Comparison of ENCODE assay signal across 28 cellular contexts in the genomic region with DNA sequence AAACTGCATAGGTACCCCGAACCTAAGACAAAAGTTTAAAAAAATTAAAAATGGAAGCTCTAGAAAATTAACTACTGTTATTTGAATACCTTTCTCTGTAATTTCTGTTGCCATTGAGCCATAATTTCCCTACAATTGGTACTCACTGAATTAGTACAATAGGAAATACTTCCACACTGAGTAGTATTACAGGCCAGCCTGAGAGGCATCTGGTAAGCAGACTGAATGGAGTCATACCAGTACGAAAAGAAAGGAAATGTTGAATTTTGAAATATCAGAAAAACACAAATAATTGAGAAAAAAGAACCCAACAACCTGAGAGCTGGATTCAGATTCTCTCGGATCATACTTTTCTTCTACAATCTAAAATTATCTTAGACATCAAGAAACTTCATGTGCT.
"Had no signal": no experiment of that assay in that cellular context is flagged by ENCODE, and none has a peak within 500 bp of the region (broad histone marks: within the 10 kb centered on the region; RNA-seq: fewer than 3 reads in every experiment).

No MANE protein-coding gene starts in this region.

- H3K36me3 Mint-ChIP-seq: stimulated activated effector memory CD8-positive, alpha-beta T cell treated with anti-CD3 and anti-CD28 coated beads, Interleukin-12 subunit alpha, Interleukin-12 subunit beta, amount 100 ng/mL, for 72 hours; stimulated activated memory B cell treated with anti-CD40 and anti-IgM and Interleukin-4, amounts not matched to agents 10 μg/mL and 1 μg/mL and 100 μg/mL, for 72 hours; stimulated activated naive B cell treated with anti-CD40 and anti-IgM and Interleukin-4, amounts not matched to agents 10 μg/mL and 1 μg/mL and 100 μg/mL, for 72 hours; type B pancreatic cell had no signal

- H3K4me1 Mint-ChIP-seq: stimulated activated effector memory CD8-positive, alpha-beta T cell treated with anti-CD3 and anti-CD28 coated beads, Interleukin-12 subunit alpha, Interleukin-12 subunit beta, amount 100 ng/mL, for 72 hours; stimulated activated memory B cell treated with anti-CD40 and anti-IgM and Interleukin-4, amounts not matched to agents 10 μg/mL and 1 μg/mL and 100 μg/mL, for 72 hours; stimulated activated naive B cell treated with anti-CD40 and anti-IgM and Interleukin-4, amounts not matched to agents 10 μg/mL and 1 μg/mL and 100 μg/mL, for 72 hours; stimulated activated naive CD8-positive, alpha-beta T cell treated with anti-CD3 and anti-CD28 coated beads, Interleukin-15, amount 100 ng/mL, for 72 hours had no signal

- H3K27me3 ChIP-seq: stomach, suprapubic skin, testis, thyroid gland, tibial artery, tibial nerve, transverse colon, upper lobe of left lung, upper lobe of right lung, uterus, vagina had no signal

- H3K27ac Mint-ChIP-seq: stimulated activated effector memory CD8-positive, alpha-beta T cell treated with anti-CD3 and anti-CD28 coated beads, Interleukin-12 subunit alpha, Interleukin-12 subunit beta, amount 100 ng/mL, for 72 hours; stimulated activated memory B cell treated with anti-CD40 and anti-IgM and Interleukin-4, amounts not matched to agents 10 μg/mL and 1 μg/mL and 100 μg/mL, for 72 hours; stimulated activated naive B cell treated with anti-CD40 and anti-IgM and Interleukin-4, amounts not matched to agents 10 μg/mL and 1 μg/mL and 100 μg/mL, for 72 hours; stimulated activated naive CD8-positive, alpha-beta T cell treated with anti-CD3 and anti-CD28 coated beads, Interleukin-15, amount 100 ng/mL, for 72 hours; stimulated activated naive CD8-positive, alpha-beta T cell treated with anti-CD3 and anti-CD28 coated beads, Interleukin-15, Interleukin-2, amounts not matched to agents 100 ng/mL and 50 ng/mL, for 24 hours; type B pancreatic cell had no signal

- H3K27me3 Mint-ChIP-seq: stimulated activated memory B cell treated with anti-CD40 and anti-IgM and Interleukin-4, amounts not matched to agents 10 μg/mL and 1 μg/mL and 100 μg/mL, for 72 hours; stimulated activated naive B cell treated with anti-CD40 and anti-IgM and Interleukin-4, amounts not matched to agents 10 μg/mL and 1 μg/mL and 100 μg/mL, for 72 hours; stimulated activated naive CD8-positive, alpha-beta T cell treated with anti-CD3 and anti-CD28 coated beads, Interleukin-15, amount 100 ng/mL, for 72 hours; stimulated activated naive CD8-positive, alpha-beta T cell treated with anti-CD3 and anti-CD28 coated beads, Interleukin-15, Interleukin-2, amounts not matched to agents 100 ng/mL and 50 ng/mL, for 24 hours; type B pancreatic cell had no signal

- H3K27ac ChIP-seq: stomach, suprapubic skin, testis, thoracic aorta, thyroid gland, tibial artery, tibial nerve, transverse colon, upper lobe of left lung, upper lobe of right lung, uterus, vagina had no signal

- H3K9me3 Mint-ChIP-seq: stimulated activated effector memory CD8-positive, alpha-beta T cell treated with anti-CD3 and anti-CD28 coated beads, Interleukin-12 subunit alpha, Interleukin-12 subunit beta, amount 100 ng/mL, for 72 hours; stimulated activated naive B cell treated with anti-CD40 and anti-IgM and Interleukin-4, amounts not matched to agents 10 μg/mL and 1 μg/mL and 100 μg/mL, for 72 hours; stimulated activated naive CD8-positive, alpha-beta T cell treated with anti-CD3 and anti-CD28 coated beads, Interleukin-15, amount 100 ng/mL, for 72 hours; stimulated activated naive CD8-positive, alpha-beta T cell treated with anti-CD3 and anti-CD28 coated beads, Interleukin-15, Interleukin-2, amounts not matched to agents 100 ng/mL and 50 ng/mL, for 24 hours; type B pancreatic cell had no signal

- H3K36me3 ChIP-seq: stomach, suprapubic skin, thoracic aorta, thyroid gland, tibial artery, tibial nerve, transverse colon, upper lobe of left lung, upper lobe of right lung, uterus, vagina had no signal

- H3K4me3 ChIP-seq: stomach, suprapubic skin, testis, thoracic aorta, thyroid gland, tibial artery, tibial nerve, transverse colon, upper lobe of left lung, upper lobe of right lung, uterus, vagina had no signal

- ATAC-seq: stimulated activated effector memory CD8-positive, alpha-beta T cell treated with anti-CD3 and anti-CD28 coated beads, Interleukin-12 subunit alpha, Interleukin-12 subunit beta, amount 100 ng/mL, for 72 hours; stimulated activated memory B cell treated with anti-CD40 and anti-IgM and Interleukin-4, amounts not matched to agents 10 μg/mL and 1 μg/mL and 100 μg/mL, for 72 hours; stimulated activated naive B cell treated with anti-CD40 and anti-IgM and Interleukin-4, amounts not matched to agents 10 μg/mL and 1 μg/mL and 100 μg/mL, for 72 hours; stimulated activated naive CD8-positive, alpha-beta T cell treated with anti-CD3 and anti-CD28 coated beads, Interleukin-15, amount 100 ng/mL, for 72 hours; stimulated activated naive CD8-positive, alpha-beta T cell treated with anti-CD3 and anti-CD28 coated beads, Interleukin-15, Interleukin-2, amounts not matched to agents 100 U/mL and 50 U/mL, for 24 hours; upper lobe of right lung had no signal

- DNase-seq: stimulated activated CD4-positive, alpha-beta T cell treated with anti-CD3 and anti-CD28 coated beads, Interleukin-2, amount 100 ng/mL, for 48 hours; stimulated activated CD4-positive, alpha-beta T cell treated with anti-CD3 and anti-CD28 coated beads, Interleukin-4, amount 100 ng/mL, for 1 hour; stimulated activated CD4-positive, alpha-beta T cell treated with anti-CD3 and anti-CD28 coated beads, Interleukin-4, amount 100 ng/mL, for 24 hours; stimulated activated CD4-positive, alpha-beta T cell treated with anti-CD3 and anti-CD28 coated beads, Interleukin-4, amount 100 ng/mL, for 4 hours; stimulated activated CD8-positive, alpha-beta memory T cell treated with anti-CD3 and anti-CD28 coated beads, Interleukin-4, amount 100 ng/mL, for 48 hours; stimulated activated naive B cell treated with anti-CD40 and anti-IgM and Interleukin-4, amounts not matched to agents 10 μg/mL and 1 μg/mL and 100 μg/mL, for 72 hours; stimulated activated naive CD4-positive, alpha-beta T cell; stimulated activated naive CD4-positive, alpha-beta T cell treated with Interleukin-2 at 50 U/mL for 16 hours; stimulated activated naive CD8-positive, alpha-beta T cell treated with anti-CD3 and anti-CD28 coated beads, Interleukin-15, amount 100 ng/mL, for 72 hours; stimulated activated naive CD8-positive, alpha-beta T cell treated with anti-CD3 and anti-CD28 coated beads, Interleukin-15, Interleukin-2, amounts not matched to agents 100 U/mL and 50 U/mL, for 24 hours; stomach; substantia nigra; testis; thyroid gland; tibial artery; transverse colon; trophoblast cell; upper lobe of left lung; upper lobe of right lung; uterus had no signal

- H3K4me3 Mint-ChIP-seq: stimulated activated effector memory CD8-positive, alpha-beta T cell treated with anti-CD3 and anti-CD28 coated beads, Interleukin-12 subunit alpha, Interleukin-12 subunit beta, amount 100 ng/mL, for 72 hours; stimulated activated memory B cell treated with anti-CD40 and anti-IgM and Interleukin-4, amounts not matched to agents 10 μg/mL and 1 μg/mL and 100 μg/mL, for 72 hours; stimulated activated naive B cell treated with anti-CD40 and anti-IgM and Interleukin-4, amounts not matched to agents 10 μg/mL and 1 μg/mL and 100 μg/mL, for 72 hours; stimulated activated naive CD8-positive, alpha-beta T cell treated with anti-CD3 and anti-CD28 coated beads, Interleukin-15, amount 100 ng/mL, for 72 hours; stimulated activated naive CD8-positive, alpha-beta T cell treated with anti-CD3 and anti-CD28 coated beads, Interleukin-15, Interleukin-2, amounts not matched to agents 100 ng/mL and 50 ng/mL, for 24 hours; type B pancreatic cell had no signal

- H3K9me3 ChIP-seq: stomach, suprapubic skin, testis, thoracic aorta, thyroid gland, tibial artery, tibial nerve, transverse colon, upper lobe of left lung, upper lobe of right lung, uterus, vagina had no signal

- H3K4me1 ChIP-seq: suprapubic skin, testis, transverse colon, upper lobe of left lung, upper lobe of right lung, uterus, vagina had no signal
